In the genomic region with DNA sequence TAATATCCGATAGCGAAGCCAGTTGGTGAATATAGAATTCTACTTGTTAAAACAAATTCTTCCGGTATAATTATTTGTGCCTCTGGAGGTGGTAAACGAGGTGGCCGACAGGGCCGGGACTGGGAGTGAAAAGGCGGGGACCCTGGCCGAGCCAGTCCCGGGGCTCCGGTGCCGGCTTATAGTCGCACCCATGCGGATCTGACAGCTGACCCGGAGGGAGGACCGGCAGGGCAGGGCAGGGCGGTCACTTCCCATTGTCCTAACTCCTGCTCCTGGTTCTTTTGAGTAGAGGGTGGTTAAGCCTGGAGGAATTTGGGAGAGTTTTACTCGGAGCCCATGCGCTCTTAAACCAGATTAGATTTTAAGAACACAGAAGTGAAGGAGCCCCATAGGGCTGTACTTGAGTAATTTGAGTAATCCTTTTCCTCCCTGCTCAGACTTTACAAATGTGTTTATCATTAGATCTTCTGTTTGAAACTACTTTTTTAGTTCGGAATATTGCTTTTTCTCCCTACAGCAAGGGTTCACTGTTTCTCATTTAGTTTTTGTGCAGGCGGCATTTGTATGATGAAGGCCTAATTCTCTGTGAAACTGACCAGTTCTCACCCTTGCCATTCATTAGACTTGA, we compare ENCODE assay signal across 8 cellular contexts. TPM values are rescaled to one million over a fixed set of nuclear protein-coding genes. Genes with fewer than 3 reads are reported as not detected.
DNase-seq lines count a peak whose midpoint lies in the region; ATAC-seq and TF ChIP-seq lines count a peak whose summit lies in the region.

No MANE protein-coding gene starts in this region.

- peaks cover 61% of the 10 kb centered on the region for H3K4me1 ChIP-seq in CD8-positive, alpha-beta T cell (ENCODE audit: insufficient read depth, low read length)
- H3K4me1 ChIP-seq in ovary (ENCODE audit: insufficient read depth): peaks cover 7% of the 10 kb centered on the region

- H3K9me3 ChIP-seq in CD8-positive, alpha-beta T cell (ENCODE audit: low read length): no peaks in the 10 kb centered on the region
- H3K9me3 ChIP-seq in KOPT-K1 (ENCODE audit: insufficient read depth, low read length, poor library complexity, severe bottlenecking) (no peaks in the 10 kb centered on the region), ovary (no peaks in the 10 kb centered on the region)

- H3K9me3 Mint-ChIP-seq in CD8-positive, alpha-beta T cell: no peaks in the 10 kb centered on the region
- H3K9me3 Mint-ChIP-seq in activated T-helper 2 cell treated with anti-CD3 and anti-CD28 coated beads, Interferon-gamma antibody, Interleukin-2, Interleukin-4, amounts not matched to agents 10 μg/mL and 5 μg/mL and 100 μg/mL, durations not matched to agents 14 hours and 24 hours and 36 hours: no peaks in the 10 kb centered on the region

- intact Hi-C loops in CD8-positive, alpha-beta T cell (cut with DNase I, micrococcal nuclease): loop anchor here (2.0 to 10.0 kb wide), 17 partner anchors 13 to 1647 kb away; partner anchors contain the start of genes EHBP1 (in 2 of the 2), USP34 (in 2 of the 2), XPO1 (in 2 of the 2) and CCT4 (in 1 of the 2)
- intact Hi-C loops in activated T-helper 2 cell treated with anti-CD3 and anti-CD28 coated beads, Interferon-gamma antibody, Interleukin-2, Interleukin-4, amounts not matched to agents 10 μg/mL and 5 μg/mL and 100 μg/mL, durations not matched to agents 14 hours and 24 hours and 36 hours (cut with micrococcal nuclease): loop anchor here (2.0 to 10.0 kb wide), 6 partner anchors 215 to 1391 kb away; partner anchors contain the start of genes COMMD1, EHBP1, MDH1 and WDPCP
- intact Hi-C loops in Right ventricle myocardium inferior (cut with DNase I) (loop anchor here (2.0 to 5.0 kb wide), 5 partner anchors 95 to 280 kb away; no protein-coding TSS in a partner anchor), ovary (cut with DNase I) (loop anchor here in 2 of 4 donors (5.0 to 10.0 kb wide), 2 partner anchors 215 to 283 kb away; no protein-coding TSS in a partner anchor)

- H3K27ac ChIP-seq in CD8-positive, alpha-beta T cell (ENCODE audit: low read depth, low read length): peak overlapping the region; percentile 86
- H3K27ac ChIP-seq in KOPT-K1 (ENCODE audit: low read depth, low read length, poor library complexity, severe bottlenecking) (peak overlapping the region; percentile 94), ovary (no peak overlapping the region)

- ATAC-seq in CD8-positive, alpha-beta T cell: no peak
- ATAC-seq in Right ventricle myocardium inferior (peak; percentile 40), HG02973 (IDR thresholded peaks at IDR 0.05; ENCODE audit: unreplicated experiment) (no peak)

- TF ChIP-seq CTCF in CD8-positive, alpha-beta T cell (IDR thresholded peaks at IDR 0.05): no peak
- TF ChIP-seq CTCF in ovary (IDR thresholded peaks at IDR 0.05): no peak
- no peak for TF ChIP-seq CTCF in GM10266 (IDR thresholded peaks at IDR 0.05; ENCODE audit: control insufficient read depth, insufficient read depth, low read depth, missing control alignments)

- no peaks in the 10 kb centered on the region for H3K36me3 ChIP-seq in CD8-positive, alpha-beta T cell (ENCODE audit: insufficient read depth, low read length)
- no peaks in the 10 kb centered on the region for H3K36me3 ChIP-seq in KOPT-K1 (ENCODE audit: insufficient read depth, low read length)
- no peaks in the 10 kb centered on the region for H3K36me3 ChIP-seq in ovary

- peak overlapping the region; percentile 91 for H3K27ac Mint-ChIP-seq in CD8-positive, alpha-beta T cell
- peak overlapping the region; percentile 82 for H3K27ac Mint-ChIP-seq in activated T-helper 2 cell treated with anti-CD3 and anti-CD28 coated beads, Interferon-gamma antibody, Interleukin-2, Interleukin-4, amounts not matched to agents 10 μg/mL and 5 μg/mL and 100 μg/mL, durations not matched to agents 14 hours and 24 hours and 36 hours

- peaks cover 53% of the 10 kb centered on the region for H3K4me1 Mint-ChIP-seq in CD8-positive, alpha-beta T cell (ENCODE audit: low read depth)
- H3K4me1 Mint-ChIP-seq in activated T-helper 2 cell treated with anti-CD3 and anti-CD28 coated beads, Interferon-gamma antibody, Interleukin-2, Interleukin-4, amounts not matched to agents 10 μg/mL and 5 μg/mL and 100 μg/mL, durations not matched to agents 14 hours and 24 hours and 36 hours (ENCODE audit: low read depth): peaks cover 51% of the 10 kb centered on the region

- peak in 1 of 7 experiments; percentile 38 for DNase-seq in CD8-positive, alpha-beta T cell
- DNase-seq in activated T-helper 2 cell treated with anti-CD3 and anti-CD28 coated beads, Interferon-gamma antibody, Interleukin-2, Interleukin-4, amounts not matched to agents 10 μg/mL and 5 μg/mL and 100 μg/mL, durations not matched to agents 14 hours and 24 hours and 36 hours (ENCODE audit: low spot score): no peak
- peak; percentile 79 for DNase-seq in Right ventricle myocardium inferior (ENCODE audit: missing footprints)
- DNase-seq in ovary: peak in 2 of 5 donors; percentile 26 to 32
- DNase-seq in GM10266 (ENCODE audit: extremely low spot score): no peak
- no peak for DNase-seq in glomerular visceral epithelial cell (ENCODE audit: extremely low spot score)

- POLR2A ChIA-PET in CD8-positive, alpha-beta T cell (lab: Charles Lee): interaction anchor here (1.0 kb wide), 1 partner anchor 15 kb away, joined by 4 read pairs; no protein-coding TSS in a partner anchor

- peaks cover 5% of the 10 kb centered on the region for H3K36me3 Mint-ChIP-seq in CD8-positive, alpha-beta T cell
- H3K36me3 Mint-ChIP-seq in activated T-helper 2 cell treated with anti-CD3 and anti-CD28 coated beads, Interferon-gamma antibody, Interleukin-2, Interleukin-4, amounts not matched to agents 10 μg/mL and 5 μg/mL and 100 μg/mL, durations not matched to agents 14 hours and 24 hours and 36 hours (ENCODE audit: low read depth): peaks cover 11% of the 10 kb centered on the region

- peak overlapping the region; percentile 91 for H3K4me3 Mint-ChIP-seq in CD8-positive, alpha-beta T cell
- H3K4me3 Mint-ChIP-seq in activated T-helper 2 cell treated with anti-CD3 and anti-CD28 coated beads, Interferon-gamma antibody, Interleukin-2, Interleukin-4, amounts not matched to agents 10 μg/mL and 5 μg/mL and 100 μg/mL, durations not matched to agents 14 hours and 24 hours and 36 hours (ENCODE audit: low read depth): peak overlapping the region; percentile 90

- no peaks in the 10 kb centered on the region for H3K27me3 Mint-ChIP-seq in CD8-positive, alpha-beta T cell (ENCODE audit: low read depth)
- peaks cover 1% of the 10 kb centered on the region for H3K27me3 Mint-ChIP-seq in activated T-helper 2 cell treated with anti-CD3 and anti-CD28 coated beads, Interferon-gamma antibody, Interleukin-2, Interleukin-4, amounts not matched to agents 10 μg/mL and 5 μg/mL and 100 μg/mL, durations not matched to agents 14 hours and 24 hours and 36 hours (ENCODE audit: low read depth)

- TF ChIP-seq POLR2A in ovary (IDR thresholded peaks at IDR 0.05): no peak

- TF ChIP-seq EP300 in ovary (IDR thresholded peaks at IDR 0.05): no peak

- no peaks in the 10 kb centered on the region for H3K27me3 ChIP-seq in CD8-positive, alpha-beta T cell (ENCODE audit: insufficient read depth, low read length)
- H3K27me3 ChIP-seq in ovary: no peaks in the 10 kb centered on the region

- 13 to 16% (median 14%) methylated on average over 20 of the region's 20 CpGs for WGBS in ovary, 3 donors

- H3K4me3 ChIP-seq in CD8-positive, alpha-beta T cell (ENCODE audit: low read depth, low read length): peak overlapping the region; percentile 93
- H3K4me3 ChIP-seq in ovary: peak overlapping the region; percentile 56

- CTCF ChIA-PET in CD8-positive, alpha-beta T cell (lab: Charles Lee): interaction anchor here (0.9 to 2.3 kb wide), 4 partner anchors 23 to 213 kb away, joined by 3 to 6 read pairs (median 4); no protein-coding TSS in a partner anchor

RNA-seq across cellular contexts. Expression of gene B3GNT2, which starts 1.8 kb away (rescaled TPM):
- 10 to 100 TPM; 74.1 to 77.9 TPM for total RNA-seq in CD8-positive, alpha-beta T cell
- total RNA-seq in activated T-helper 2 cell treated with anti-CD3 and anti-CD28 coated beads, Interferon-gamma antibody, Interleukin-2, Interleukin-4, amounts not matched to agents 10 μg/mL and 5 μg/mL and 100 μg/mL, durations not matched to agents 14 hours and 24 hours and 36 hours: 29.0 and 29.3 TPM in 2 replicates
- total RNA-seq in Right ventricle myocardium inferior (14.9 TPM), ovary (10 to 100 TPM in 4 of 7 donors, 1 to 10 TPM in 3; 6.7 to 20.6 (median 11.2) TPM)
- 10 to 100 TPM in 1 of 2 donors, 1 to 10 TPM in 1; 9.8 to 20.5 TPM for polyA plus RNA-seq in ovary

Comparison
In these comparisons a context has a peak if more than half of its experiments do, and no peak if none do; other contexts are left out.
1. H3K27ac ChIP-seq: peak in CD8-positive, alpha-beta T cell (single experiment) and KOPT-K1 (single experiment); none in ovary (0 of 2).